ENCODE assay signal across 8 cellular contexts in the genomic region with DNA sequence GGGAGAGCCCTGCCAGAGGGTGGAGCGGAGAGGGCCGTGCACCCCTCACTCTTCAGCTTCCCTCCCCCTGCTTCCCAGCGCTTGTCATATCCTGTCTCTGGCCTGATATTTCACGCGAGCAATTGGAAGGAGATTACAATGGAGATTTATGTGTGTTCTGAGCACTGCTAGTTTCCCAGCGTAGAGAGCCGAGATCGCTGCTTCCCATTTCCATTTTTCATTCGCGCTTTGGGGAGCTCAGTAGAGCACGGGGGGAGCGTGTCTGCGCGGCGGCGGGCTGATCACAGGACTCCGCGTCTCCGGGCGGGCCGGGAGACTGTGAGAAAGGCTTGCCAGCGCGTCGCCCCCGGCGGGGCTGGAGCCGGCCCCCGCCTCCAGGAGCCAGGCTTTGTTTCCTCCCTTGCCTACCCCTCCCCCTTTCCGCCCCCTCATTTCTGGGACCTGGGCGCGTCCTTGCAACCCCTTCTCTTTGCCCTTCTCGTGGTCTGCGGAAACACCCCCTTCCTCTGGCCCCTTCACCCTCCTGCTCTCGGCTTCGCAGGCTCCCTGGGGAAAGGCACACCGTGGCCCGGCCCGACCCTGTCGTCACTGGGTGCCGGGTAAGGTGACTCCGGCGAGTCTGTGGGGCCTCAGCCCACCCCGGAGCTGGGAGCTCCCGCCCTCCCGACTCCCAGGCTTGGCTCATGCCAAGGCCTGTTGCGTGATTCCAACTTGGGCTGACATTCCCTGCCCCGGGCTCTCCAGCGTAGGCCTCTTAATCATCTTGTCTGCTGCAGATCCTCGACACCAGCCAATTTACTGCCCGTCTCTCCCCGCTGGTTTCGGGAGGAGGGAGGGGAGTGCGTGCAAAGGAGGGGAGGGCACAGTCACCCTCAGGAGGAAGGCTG. TPM values are rescaled to one million over a fixed set of nuclear protein-coding genes. Genes with fewer than 3 reads are reported as not detected.
DNase-seq lines count a peak whose midpoint lies in the region; ATAC-seq and TF ChIP-seq lines count a peak whose summit lies in the region.

No MANE protein-coding gene starts in this region.

- H3K9me3 Mint-ChIP-seq in chondrocyte (ENCODE audit: low read depth) = no peaks in the 10 kb centered on the region

- H3K27ac ChIP-seq in mucosa of rectum (ENCODE audit: low read depth in 2 of 2, low read length in 2 of 2) = no peak overlapping the region

- H3K36me3 ChIP-seq in mucosa of rectum (ENCODE audit: control insufficient read depth in 2 of 2, insufficient read depth in 2 of 2, low read length in 2 of 2) = no peaks in the 10 kb centered on the region

- no peaks in the 10 kb centered on the region for H3K9me3 ChIP-seq in mucosa of rectum (ENCODE audit: control insufficient read depth in 2 of 2, low read length in 2 of 2)

- peak overlapping the region; percentile 26 to 48 for H3K4me3 ChIP-seq in mucosa of rectum (ENCODE audit: low read length in 2 of 2)

- ATAC-seq in HG02870 (IDR thresholded peaks at IDR 0.05; ENCODE audit: unreplicated experiment) (no peak), GM19467 (IDR thresholded peaks at IDR 0.05; ENCODE audit: unreplicated experiment) (no peak)

- peaks cover 7% of the 10 kb centered on the region for H3K36me3 Mint-ChIP-seq in chondrocyte (ENCODE audit: low read depth)

- H3K4me1 ChIP-seq in mucosa of rectum (ENCODE audit: control insufficient read depth in 2 of 2, insufficient read depth in 2 of 2, low read length in 2 of 2) = peaks cover 28 to 44% of the 10 kb centered on the region in 2 donors

- DNase-seq in 8988T (peak; percentile 26), ELF-1 (ENCODE audit: low read depth, low spot score) (peak; percentile 84), NCI-H748 treated with DMSO at 0.1 percent for 48 hours (lab: John Stamatoyannopoulos, UW) (peak; percentile 40), chondrocyte (ENCODE audit: low spot score) (no peak)
- DNase-seq in effector CD4-positive, alpha-beta T cell = no peak

- no peaks in the 10 kb centered on the region for H3K27me3 Mint-ChIP-seq in chondrocyte (ENCODE audit: low read depth)

- H3K27me3 ChIP-seq in mucosa of rectum (ENCODE audit: control insufficient read depth in 2 of 2, insufficient read depth in 2 of 2, low read length in 2 of 2) = peaks cover 87 to 93% of the 10 kb centered on the region in 2 donors

- H3K27ac Mint-ChIP-seq in chondrocyte (ENCODE audit: unreplicated experiment) = peak overlapping the region; percentile 100

- H3K4me1 Mint-ChIP-seq in chondrocyte (ENCODE audit: low read depth) = peaks cover 74% of the 10 kb centered on the region

- H3K4me3 Mint-ChIP-seq in chondrocyte (ENCODE audit: unreplicated experiment) = peak overlapping the region; percentile 81

- no peak for TF ChIP-seq CTCF in chondrocyte (IDR thresholded peaks at IDR 0.05)

- H3K9ac ChIP-seq in mucosa of rectum (ENCODE audit: low read depth in 1 of 2, low read length in 2 of 2) = no peak overlapping the region

RNA-seq across cellular contexts. Expression of a gene that starts 5.8 kb away (rescaled TPM):
- 5.2 to 29.1 TPM (median 5.7 TPM) in 3 replicates for total RNA-seq in chondrocyte

RNA-seq across cellular contexts. Expression of a gene that starts 11.6 kb away (rescaled TPM):
- total RNA-seq in chondrocyte = 6.7 to 34.2 TPM (median 7.1 TPM) in 3 replicates

Comparison
In these comparisons a context has a peak if more than half of its experiments do, and no peak if none do; other contexts are left out.
1. DNase-seq: peak in 8988T (single experiment), ELF-1 (single experiment) and NCI-H748 treated with DMSO at 0.1 percent for 48 hours (single experiment); none in chondrocyte (single experiment) and effector CD4-positive, alpha-beta T cell (single experiment).